18 cellular contexts compared by ENCODE assay signal in the genomic region with DNA sequence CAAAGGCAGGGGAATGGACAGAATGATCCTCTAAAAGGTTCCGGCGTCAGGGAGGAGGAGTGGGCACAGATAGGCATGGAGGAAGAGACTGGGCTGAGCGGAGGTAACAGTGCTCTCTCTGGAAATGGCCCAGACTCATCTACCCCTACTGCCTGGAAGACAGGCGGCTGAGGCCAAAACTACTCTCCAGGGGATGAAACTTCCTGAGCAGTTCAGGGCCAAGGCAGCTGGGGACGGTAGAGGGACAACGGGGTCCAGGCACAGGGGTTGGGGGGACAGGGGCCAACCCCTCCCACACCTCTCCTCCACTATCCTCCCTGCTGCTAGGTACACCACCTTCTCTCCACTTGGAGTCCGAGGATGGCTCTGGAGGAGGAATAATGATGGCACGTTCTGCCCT.
DNase-seq lines count a peak whose midpoint lies in the region; ATAC-seq and TF ChIP-seq lines count a peak whose summit lies in the region.
"Had no signal": no experiment of that assay in that cellular context is flagged by ENCODE, and none has a peak within 500 bp of the region (broad histone marks: within the 10 kb centered on the region; RNA-seq: fewer than 3 reads in every experiment).

No MANE protein-coding gene starts in this region.

- DNase-seq in coronary artery (ENCODE audit: low spot score) (no peak), right cardiac atrium (no peak), gastrocnemius medialis (no peak), upper lobe of right lung (no peak), H4 (ENCODE audit: low spot score) (no peak), NCI-H2107 treated with DMSO at 0.1 percent for 48 hours (lab: John Stamatoyannopoulos, UW; ENCODE audit: unreplicated experiment) (no peak)
- DNase-seq in effector CD8-positive, alpha-beta T cell (lab: John Stamatoyannopoulos, UW): no peak
- DNase-seq: activated CD4-positive, alpha-beta T cell treated with anti-CD3 and anti-CD28 coated beads for 1 hour; CD8-positive, alpha-beta memory T cell; cortex of kidney; DMS79 treated with DMSO at 0.1 percent for 48 hours; foreskin melanocyte; NCI-H1930; NCI-H226; SHP77 treated with DMSO at 0.1 percent for 48 hours; stimulated activated CD4-positive, alpha-beta T cell treated with anti-CD3 and anti-CD28 coated beads, Interleukin-12 subunit alpha, Interleukin-12 subunit beta, amount 100 ng/mL, for 4 hours had no signal

- no peak for ATAC-seq in right cardiac atrium
- ATAC-seq in gastrocnemius medialis: no peak
- no peak for ATAC-seq in upper lobe of right lung
- ATAC-seq: GM23338 had no signal

- 52% methylated on average over 8 of the region's 8 CpGs for WGBS in right cardiac atrium

- TF ChIP-seq CTCF in coronary artery (IDR thresholded peaks at IDR 0.05): no peak
- TF ChIP-seq CTCF in gastrocnemius medialis (IDR thresholded peaks at IDR 0.05 in 4 of 5, conservative IDR thresholded peaks at IDR 0.05 in 1 of 5): no peak
- no peak for TF ChIP-seq CTCF in upper lobe of right lung (IDR thresholded peaks at IDR 0.05)

- H3K27me3 ChIP-seq in right cardiac atrium (ENCODE audit: control insufficient read depth, insufficient read depth) (no peaks in the 10 kb centered on the region), gastrocnemius medialis (no peaks in the 10 kb centered on the region), upper lobe of right lung (no peaks in the 10 kb centered on the region)

- H3K9me3 ChIP-seq in right cardiac atrium (ENCODE audit: control insufficient read depth, low read length) (no peaks in the 10 kb centered on the region), gastrocnemius medialis (no peaks in the 10 kb centered on the region), upper lobe of right lung (no peaks in the 10 kb centered on the region)

- H3K4me3 ChIP-seq in coronary artery (peak overlapping the region; percentile 40), right cardiac atrium (ENCODE audit: low read length) (no peak overlapping the region), gastrocnemius medialis (no peak overlapping the region), upper lobe of right lung (no peak overlapping the region)
- H3K4me3 ChIP-seq: GM23338 had no signal

- intact Hi-C loops in right cardiac atrium (cut with DNase I): no loop called here
- intact Hi-C loops in gastrocnemius medialis (cut with DNase I; ENCODE audit: low total_unique reads): loop anchor here (10.0 kb wide), 2 partner anchors 376 to 1214 kb away; a partner anchor contains a TSS
- intact Hi-C loops in upper lobe of right lung (cut with DNase I): no loop called here

- H3K27ac ChIP-seq in coronary artery: peak overlapping the region; percentile 93 to 99
- peak overlapping the region; percentile 34 for H3K27ac ChIP-seq in right cardiac atrium (ENCODE audit: low read length)
- H3K27ac ChIP-seq in gastrocnemius medialis: peak overlapping the region; percentile 87 to 94 (median 92)
- H3K27ac ChIP-seq in upper lobe of right lung: peak overlapping the region; percentile 90
- H3K27ac ChIP-seq: epithelial cell of prostate had no signal

- H3K36me3 ChIP-seq in gastrocnemius medialis (no peaks in the 10 kb centered on the region), upper lobe of right lung (peaks cover 9% of the 10 kb centered on the region)

- no peak for TF ChIP-seq POLR2A in gastrocnemius medialis (IDR thresholded peaks at IDR 0.05)

- H3K4me1 ChIP-seq in right cardiac atrium (ENCODE audit: control insufficient read depth, insufficient read depth, low read length) (peaks cover 76% of the 10 kb centered on the region), gastrocnemius medialis (peaks cover 88 to 96% of the 10 kb centered on the region in 2 donors), upper lobe of right lung (peaks cover 93% of the 10 kb centered on the region)

- in situ Hi-C loops in gastrocnemius medialis (cut with MboI; ENCODE audit: low sequenced_read_pairs in 4 of 4): no loop called here

Comparison
In these comparisons a context has a peak if more than half of its experiments do, and no peak if none do; other contexts are left out.
1. H3K27ac ChIP-seq: peak in every context shown above with its lines; median percentile 96 in coronary artery; 92 in gastrocnemius medialis; 90 in upper lobe of right lung; 34 in right cardiac atrium.